ENCODE assay signal across 10 cellular contexts in genomic region chr1:26190373-26190987, GRCh38. TPM values are rescaled to one million over a fixed set of nuclear protein-coding genes. Genes with fewer than 3 reads are reported as not detected.
DNase-seq lines count a peak whose midpoint lies in the region; TF ChIP-seq lines count a peak whose summit lies in the region.
"Had no signal": no experiment of that assay in that cellular context is flagged by ENCODE, and none has a peak within 500 bp of the region (broad histone marks: within the 10 kb centered on the region; RNA-seq: fewer than 3 reads in every experiment).

Gene CATSPER4, plus strand, starts transcription at chr1:26190602. Its CDS starts 26 bp downstream, at chr1:26190628.

- no peak within 1 kb of the TSS for H3K9ac ChIP-seq in smooth muscle cell (ENCODE audit: low read depth)

- H3K36me3 Mint-ChIP-seq in activated CD4-positive, alpha-beta T cell treated with anti-CD3 and anti-CD28 coated beads, Interleukin-2, amount 10 ng/mL, durations not matched to agents 7 days and 5 days (ENCODE audit: low read depth): peaks cover 2% of the 10 kb centered on the region
- H3K36me3 Mint-ChIP-seq: IgD-negative memory B cell had no signal

- no peaks in the 10 kb centered on the region for H3K9me3 Mint-ChIP-seq in activated CD4-positive, alpha-beta T cell treated with anti-CD3 and anti-CD28 coated beads, Interleukin-2, amount 10 ng/mL, durations not matched to agents 7 days and 5 days
- H3K9me3 Mint-ChIP-seq: IgD-negative memory B cell had no signal

- CTCF ChIA-PET in activated CD4-positive, alpha-beta T cell treated with anti-CD3 and anti-CD28 coated beads, Interleukin-2, amount 10 ng/mL, durations not matched to agents 7 days and 5 days (lab: Charles Lee): interaction anchor here (0.6 to 2.8 kb wide), 5 partner anchors 11 to 863 kb away, joined by 3 to 9 read pairs (median 5); partner anchors contain the start of genes CEP85 and ZNF593

- H3K9me3 ChIP-seq in smooth muscle cell (replicated peaks; ENCODE audit: low read depth): no peaks in the 10 kb centered on the region
- H3K9me3 ChIP-seq: stomach had no signal

- WGBS in smooth muscle cell (ENCODE audit: low lambda C conversion rate): 40% methylated on average over 16 of the region's 16 CpGs

- no peaks in the 10 kb centered on the region for H3F3A ChIP-seq in smooth muscle cell (ENCODE audit: low read depth)

- no peaks in the 10 kb centered on the region for H3K36me3 ChIP-seq in smooth muscle cell (ENCODE audit: low read depth)

- peaks cover 28% of the 10 kb centered on the region for H3K4me1 Mint-ChIP-seq in activated CD4-positive, alpha-beta T cell treated with anti-CD3 and anti-CD28 coated beads, Interleukin-2, amount 10 ng/mL, durations not matched to agents 7 days and 5 days

- H3K27me3 ChIP-seq in smooth muscle cell (ENCODE audit: low read depth): no peaks in the 10 kb centered on the region
- H3K27me3 ChIP-seq: stomach had no signal

- peaks cover 2% of the 10 kb centered on the region for H3K27me3 Mint-ChIP-seq in activated CD4-positive, alpha-beta T cell treated with anti-CD3 and anti-CD28 coated beads, Interleukin-2, amount 10 ng/mL, durations not matched to agents 7 days and 5 days

- TF ChIP-seq CTCF in fibroblast of pulmonary artery (IDR thresholded peaks at IDR 0.05; ENCODE audit: low read length, missing control alignments) (peak; percentile 6), smooth muscle cell (IDR thresholded peaks at IDR 0.05; ENCODE audit: borderline replicate concordance, insufficient read depth, poor library complexity, severe bottlenecking) (peak; percentile 40)

- DNase-seq in activated CD4-positive, alpha-beta T cell treated with anti-CD3 and anti-CD28 coated beads, Interleukin-2, amount 10 ng/mL, durations not matched to agents 7 days and 5 days: no peak
- no peak for DNase-seq in activated CD4-positive, alpha-beta T cell treated with anti-CD3 and anti-CD28 coated beads for 1 hour
- DNase-seq in RPMI7951 (ENCODE audit: low read depth) (peak; percentile 40), fibroblast of pulmonary artery (ENCODE audit: low read depth) (peak; percentile 33), smooth muscle cell (lab: John Stamatoyannopoulos, UW; ENCODE audit: unreplicated experiment) (no peak), NCI-H774 (lab: John Stamatoyannopoulos, UW) (no peak), NCI-H2196 (lab: John Stamatoyannopoulos, UW; ENCODE audit: unreplicated experiment) (no peak)
- no peak for DNase-seq in stimulated activated CD4-positive, alpha-beta T cell treated with anti-CD3 and anti-CD28 coated beads, Interleukin-4, amount 100 ng/mL, for 24 hours
- DNase-seq: stomach had no signal

- H2AFZ ChIP-seq in smooth muscle cell (ENCODE audit: low read depth): no peak within 1 kb of the TSS

- H3K4me3 ChIP-seq in fibroblast of pulmonary artery (replicated peaks; ENCODE audit: low read depth, low read length) (no peak within 1 kb of the TSS), smooth muscle cell (no peak within 1 kb of the TSS)
- H3K4me3 ChIP-seq: stomach had no signal

- H3K4me2 ChIP-seq in smooth muscle cell: no peak within 1 kb of the TSS

- H3K79me2 ChIP-seq in smooth muscle cell (ENCODE audit: low read depth): no peaks in the 10 kb centered on the region

- POLR2A ChIA-PET in activated CD4-positive, alpha-beta T cell treated with anti-CD3 and anti-CD28 coated beads, Interleukin-2, amount 10 ng/mL, durations not matched to agents 7 days and 5 days (lab: Charles Lee): no interaction called here

- H3K4me3 Mint-ChIP-seq in activated CD4-positive, alpha-beta T cell treated with anti-CD3 and anti-CD28 coated beads, Interleukin-2, amount 10 ng/mL, durations not matched to agents 7 days and 5 days: no peak within 1 kb of the TSS
- H3K4me3 Mint-ChIP-seq: IgD-negative memory B cell had no signal

- H3K4me1 ChIP-seq in smooth muscle cell (ENCODE audit: low read depth): no peaks in the 10 kb centered on the region
- H3K4me1 ChIP-seq: stomach had no signal

- H4K20me1 ChIP-seq in smooth muscle cell (ENCODE audit: low read depth): no peaks in the 10 kb centered on the region

- no peak within 1 kb of the TSS for H3K27ac ChIP-seq in smooth muscle cell (ENCODE audit: low read depth)
- H3K27ac ChIP-seq: stomach had no signal

- H3K27ac Mint-ChIP-seq in activated CD4-positive, alpha-beta T cell treated with anti-CD3 and anti-CD28 coated beads, Interleukin-2, amount 10 ng/mL, durations not matched to agents 7 days and 5 days: peak within 1 kb of the TSS; percentile 82

RNA-seq across cellular contexts. Expression of gene CATSPER4, which starts in this region (rescaled TPM):
- not detected for total RNA-seq in activated CD4-positive, alpha-beta T cell treated with anti-CD3 and anti-CD28 coated beads, Interleukin-2, amount 10 ng/mL, durations not matched to agents 7 days and 5 days
- not detected in 2 replicates for total RNA-seq in RPMI7951 (2014; rRNA removed; shearing (Covaris generic))
- not detected in 2 replicates for total RNA-seq in smooth muscle cell
- polyA plus RNA-seq in smooth muscle cell: not detected in 2 replicates
- total RNA-seq: stomach had no signal
- polyA plus RNA-seq: IgD-negative memory B cell, stomach had no signal

Comparison
In these comparisons a context has a peak if more than half of its experiments do, and no peak if none do; other contexts are left out.
1. Peak in DNase-seq in RPMI7951; RNA of the gene not detected or under 1 TPM.